26 cellular contexts compared by ENCODE assay signal in genomic region chr5:1383344-1383743, GRCh38.
"Had no signal": no experiment of that assay in that cellular context is flagged by ENCODE, and none has a peak within 500 bp of the region (broad histone marks: within the 10 kb centered on the region; RNA-seq: fewer than 3 reads in every experiment).

No MANE protein-coding gene starts in this region.

- DNase-seq: activated CD4-positive, alpha-beta T cell treated with anti-CD3 and anti-CD28 coated beads, Interleukin-2, amount 10 ng/mL, durations not matched to agents 24 days and 14 days; activated CD4-positive, alpha-beta T cell treated with anti-CD3 and anti-CD28 coated beads, Interleukin-2, amount 50 U/mL, for 4 hours; activated CD8-positive, alpha-beta T cell treated with anti-CD3 and anti-CD28 coated beads, Interleukin-2, amount 10 ng/mL, durations not matched to agents 7 days and 5 days; activated gamma-delta T cell; activated naive CD4-positive, alpha-beta T cell treated with Interleukin-2 at 50 U/mL for 16 hours; activated naive CD8-positive, alpha-beta T cell treated with anti-CD3 and anti-CD28 coated beads, Interleukin-2, amount 10 ng/mL, durations not matched to agents 7 days and 5 days; activated T-cell treated with anti-CD3 and anti-CD28 coated beads, Interleukin-2, amount 50 U/mL, for 24 hours; body of pancreas; cerebellar nuclear complex; NCI-H1092 treated with DMSO at 0.1 percent for 48 hours; NCI-H1694; NCI-H1930; NCI-H2081 treated with DMSO at 0.1 percent for 48 hours; NCI-H226; NCI-H524 treated with DMSO at 0.1 percent for 48 hours; NK-92 treated with Interleukin-12 subunit alpha and Interleukin-12 subunit beta, amount 100 ng/mL, for 24 hours; PC-3; Peyer's patch; RPMI8226; SK-N-SH had no signal

- H3K27ac Mint-ChIP-seq: activated CD4-positive, alpha-beta T cell treated with anti-CD3 and anti-CD28 coated beads, Interleukin-2, amount 10 ng/mL, durations not matched to agents 24 days and 14 days; activated CD8-positive, alpha-beta T cell treated with anti-CD3 and anti-CD28 coated beads, Interleukin-2, amount 10 ng/mL, durations not matched to agents 7 days and 5 days; activated naive CD4-positive, alpha-beta T cell treated with anti-CD3 and anti-CD28 coated beads, Interleukin-2, amount 50 U/mL, for 24 hours; activated naive CD8-positive, alpha-beta T cell treated with anti-CD3 and anti-CD28 coated beads, Interleukin-2, amount 10 ng/mL, durations not matched to agents 7 days and 5 days; activated T-cell treated with anti-CD3 and anti-CD28 coated beads, Interleukin-2, amount 50 U/mL, for 24 hours; activated T-helper 2 cell treated with anti-CD3 and anti-CD28 coated beads, Interferon-gamma antibody, Interleukin-2, Interleukin-4, amounts not matched to agents 10 μg/mL and 5 μg/mL and 100 μg/mL, durations not matched to agents 14 hours and 24 hours and 36 hours; T-helper 2 cell treated with Interferon-gamma antibody and Interleukin-4, amounts not matched to agents 5 μg/mL and 100 μg/mL, for 36 hours had no signal

- H3K9me3 Mint-ChIP-seq: activated naive CD4-positive, alpha-beta T cell treated with anti-CD3 and anti-CD28 coated beads, Interleukin-2, amount 50 U/mL, for 24 hours; activated naive CD8-positive, alpha-beta T cell treated with anti-CD3 and anti-CD28 coated beads, Interleukin-2, amount 10 ng/mL, durations not matched to agents 7 days and 5 days; activated T-cell treated with anti-CD3 and anti-CD28 coated beads, Interleukin-2, amount 50 U/mL, for 24 hours; activated T-helper 2 cell treated with anti-CD3 and anti-CD28 coated beads, Interferon-gamma antibody, Interleukin-2, Interleukin-4, amounts not matched to agents 10 μg/mL and 5 μg/mL and 100 μg/mL, durations not matched to agents 14 hours and 24 hours and 36 hours; T-helper 1 cell treated with Interleukin-12 subunit alpha and Interleukin-12 subunit beta and Interleukin-4 antibody, amounts not matched to agents 30 μg/mL and 1 μg/mL, for 36 hours; T-helper 2 cell treated with Interferon-gamma antibody and Interleukin-4, amounts not matched to agents 5 μg/mL and 100 μg/mL, for 36 hours had no signal

- ATAC-seq: activated CD8-positive, alpha-beta T cell treated with anti-CD3 and anti-CD28 coated beads, Interleukin-2, amount 10 ng/mL, durations not matched to agents 7 days and 5 days; body of pancreas; PC-3 had no signal

- H3K4me3 Mint-ChIP-seq: activated CD4-positive, alpha-beta T cell treated with anti-CD3 and anti-CD28 coated beads, Interleukin-2, amount 10 ng/mL, durations not matched to agents 24 days and 14 days; activated CD8-positive, alpha-beta T cell treated with anti-CD3 and anti-CD28 coated beads, Interleukin-2, amount 10 ng/mL, durations not matched to agents 7 days and 5 days; activated naive CD4-positive, alpha-beta T cell treated with anti-CD3 and anti-CD28 coated beads, Interleukin-2, amount 50 U/mL, for 24 hours; activated naive CD8-positive, alpha-beta T cell treated with anti-CD3 and anti-CD28 coated beads, Interleukin-2, amount 10 ng/mL, durations not matched to agents 7 days and 5 days; activated T-cell treated with anti-CD3 and anti-CD28 coated beads, Interleukin-2, amount 50 U/mL, for 24 hours; T-helper 1 cell treated with Interleukin-12 subunit alpha and Interleukin-12 subunit beta and Interleukin-4 antibody, amounts not matched to agents 30 μg/mL and 1 μg/mL, for 36 hours; T-helper 2 cell treated with Interferon-gamma antibody and Interleukin-4, amounts not matched to agents 5 μg/mL and 100 μg/mL, for 36 hours had no signal

- H3K27me3 Mint-ChIP-seq: activated naive CD4-positive, alpha-beta T cell treated with anti-CD3 and anti-CD28 coated beads, Interleukin-2, amount 50 U/mL, for 24 hours had no signal

- H3K36me3 Mint-ChIP-seq: activated naive CD4-positive, alpha-beta T cell treated with anti-CD3 and anti-CD28 coated beads, Interleukin-2, amount 50 U/mL, for 24 hours had no signal

- FAIRE-seq: astrocyte, TTC549 had no signal
